ENCODE assay signal across 9 cellular contexts in the genomic region with DNA sequence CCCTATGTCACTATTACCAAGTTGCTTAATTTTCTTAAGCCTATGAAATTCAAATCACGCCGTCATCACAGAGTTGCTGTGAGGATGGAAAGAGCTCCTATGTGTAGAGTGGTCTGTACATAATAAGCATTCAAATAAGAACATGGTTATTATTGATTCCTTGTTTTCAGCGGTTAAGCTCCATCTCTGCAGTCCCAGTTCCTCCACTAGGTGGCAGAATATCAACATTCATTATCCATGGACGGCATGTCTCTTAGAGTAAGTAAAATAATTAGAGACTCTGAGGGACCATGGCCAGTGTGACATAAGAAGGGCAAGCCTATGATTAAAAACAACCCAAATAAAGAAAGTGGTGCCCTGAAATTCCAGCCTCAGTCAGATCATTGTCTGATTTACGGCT.
DNase-seq lines count a peak whose midpoint lies in the region; ATAC-seq and TF ChIP-seq lines count a peak whose summit lies in the region.
"Had no signal": no experiment of that assay in that cellular context is flagged by ENCODE, and none has a peak within 500 bp of the region (broad histone marks: within the 10 kb centered on the region; RNA-seq: fewer than 3 reads in every experiment).

No MANE protein-coding gene starts in this region.

- H3K23ac ChIP-seq in H9 (ENCODE audit: insufficient read length, low read depth, low read length) = no peak overlapping the region

- no peaks in the 10 kb centered on the region for H4K20me1 ChIP-seq in H9 (ENCODE audit: control insufficient read depth, insufficient read depth, insufficient read length)

- H3K27me3 Mint-ChIP-seq in H9 (ENCODE audit: low read depth) = peaks cover 3% of the 10 kb centered on the region
- no peaks in the 10 kb centered on the region for H3K27me3 Mint-ChIP-seq in activated T-cell treated with anti-CD3 and anti-CD28 coated beads, Interleukin-2, amount 50 U/mL, for 4 hours (ENCODE audit: low read depth)

- no peak overlapping the region for H2BK120ac ChIP-seq in H9 (ENCODE audit: low read depth, low read length, poor library complexity, severe bottlenecking)

- no peak overlapping the region for H3K4me2 ChIP-seq in H9 (ENCODE audit: insufficient read depth, insufficient read length, low read length)

- no CpG with 5 or more reads among the region's 5 CpGs for WGBS in H9 (ENCODE audit: extremely low coverage, insufficient read length, low lambda C conversion rate)

- no peak overlapping the region for H3K4me3 Mint-ChIP-seq in H9
- H3K4me3 Mint-ChIP-seq in activated T-cell treated with anti-CD3 and anti-CD28 coated beads, Interleukin-2, amount 50 U/mL, for 4 hours = no peak overlapping the region
- H3K4me3 Mint-ChIP-seq: T-cell had no signal

- H3K9me3 Mint-ChIP-seq in H9 = peaks cover 10 to 22% of the 10 kb centered on the region in 2 experiments
- no peaks in the 10 kb centered on the region for H3K9me3 Mint-ChIP-seq in activated T-cell treated with anti-CD3 and anti-CD28 coated beads, Interleukin-2, amount 50 U/mL, for 4 hours
- H3K9me3 Mint-ChIP-seq: T-cell had no signal

- H2BK15ac ChIP-seq in H9 (ENCODE audit: low read depth, low read length) = no peak overlapping the region

- H3K9me3 ChIP-seq in H9 (ENCODE audit: control insufficient read depth, low read depth, low read length) = no peaks in the 10 kb centered on the region

- no peak overlapping the region for H3K18ac ChIP-seq in H9 (ENCODE audit: insufficient read length, low read depth, low read length)

- no peak overlapping the region for H3T11ph ChIP-seq in H9 (ENCODE audit: low read length)

- H3K27ac Mint-ChIP-seq in H9 = no peak overlapping the region
- H3K27ac Mint-ChIP-seq: T-cell had no signal

- H2AFZ ChIP-seq in H9 (ENCODE audit: low read length) = peak overlapping the region; percentile 33

- H3K4me1 Mint-ChIP-seq in H9 = peaks cover 0 to 3% of the 10 kb centered on the region in 2 experiments; a peak in 3 of 4 replicates
- no peaks in the 10 kb centered on the region for H3K4me1 Mint-ChIP-seq in activated T-cell treated with anti-CD3 and anti-CD28 coated beads, Interleukin-2, amount 50 U/mL, for 4 hours (ENCODE audit: low read depth)
- H3K4me1 Mint-ChIP-seq: T-cell had no signal

- DNase-seq in DMS 273 (lab: John Stamatoyannopoulos, UW; ENCODE audit: unreplicated experiment) = peak; percentile 85
- DNase-seq in H9 = no peak
- DNase-seq in NCI-H2196 (lab: John Stamatoyannopoulos, UW; ENCODE audit: unreplicated experiment) = peak; percentile 49
- peak; percentile 6 for DNase-seq in activated T-cell treated with anti-CD3 and anti-CD28 coated beads, Interleukin-2, amount 50 U/mL, for 4 hours
- DNase-seq in head of caudate nucleus = peak in 29 of 42 donors; percentile 3 to 76 (median 35)
- DNase-seq in sciatic nerve (ENCODE audit: low spot score) = no peak
- no peak for DNase-seq in DMS79 treated with DMSO at 0.1 percent for 48 hours (lab: John Stamatoyannopoulos, UW)

- H3K9ac ChIP-seq in H9 (ENCODE audit: extremely low read depth, insufficient read length, low read length) = no peak overlapping the region

- no peak overlapping the region for H3K56ac ChIP-seq in H9 (ENCODE audit: insufficient read length, low read depth, low read length)

- no peak overlapping the region for H3K4ac ChIP-seq in H9 (ENCODE audit: low read depth, low read length)

- H2BK12ac ChIP-seq in H9 (ENCODE audit: insufficient read length, low read depth, low read length) = no peak overlapping the region

- H3K27ac ChIP-seq in H9 (ENCODE audit: insufficient read length, low read depth, low read length) = no peak overlapping the region

- H3K4me1 ChIP-seq in H9 (ENCODE audit: insufficient read depth, low read length) = no peaks in the 10 kb centered on the region

- no peak overlapping the region for H2AK5ac ChIP-seq in H9 (ENCODE audit: insufficient read length, low read length)

- no peak overlapping the region for H3K14ac ChIP-seq in H9 (ENCODE audit: insufficient read depth, low read length)

- H3K23me2 ChIP-seq in H9 (ENCODE audit: insufficient read length, low read depth, low read length, poor library complexity, severe bottlenecking) = no peaks in the 10 kb centered on the region

- no peak overlapping the region for H2BK5ac ChIP-seq in H9 (ENCODE audit: insufficient read length, low read length)

- TF ChIP-seq CTCF in H9 (conservative IDR thresholded peaks at IDR 0.05) = peak; percentile 91

- H3K36me3 Mint-ChIP-seq in H9 (ENCODE audit: insufficient read depth in 1 of 3, low read depth in 3 of 3) = peaks cover 7 to 19% (median 8%) of the 10 kb centered on the region in 3 experiments
- no peaks in the 10 kb centered on the region for H3K36me3 Mint-ChIP-seq in activated T-cell treated with anti-CD3 and anti-CD28 coated beads, Interleukin-2, amount 50 U/mL, for 4 hours (ENCODE audit: insufficient read depth)
- H3K36me3 Mint-ChIP-seq: T-cell had no signal

- no peak overlapping the region for H4K91ac ChIP-seq in H9 (ENCODE audit: insufficient read length, low read depth, low read length)

- no peak overlapping the region for H2BK20ac ChIP-seq in H9 (ENCODE audit: low read depth, low read length, poor library complexity, severe bottlenecking)

- H3K79me1 ChIP-seq in H9 (ENCODE audit: insufficient read depth, low read depth, low read length, poor library complexity, severe bottlenecking) = no peaks in the 10 kb centered on the region

- no peak for ATAC-seq in activated T-cell treated with anti-CD3 and anti-CD28 coated beads, Interleukin-2, amount 50 U/mL, for 4 hours
- ATAC-seq in sciatic nerve = peak; percentile 80
- no peak for ATAC-seq in HG03521 (IDR thresholded peaks at IDR 0.05; ENCODE audit: unreplicated experiment)
- ATAC-seq: T-cell had no signal

- no peaks in the 10 kb centered on the region for H3K79me2 ChIP-seq in H9 (ENCODE audit: insufficient read depth, low read length)

- H4K5ac ChIP-seq in H9 (ENCODE audit: insufficient read length, low read depth, low read length) = no peak overlapping the region

- intact Hi-C loops in head of caudate nucleus (cut with DNase I) (no loop called here), sciatic nerve (cut with DNase I) (no loop called here)

- H3K27me3 ChIP-seq in H9 (ENCODE audit: insufficient read depth, low read length) = no peaks in the 10 kb centered on the region

- H4K8ac ChIP-seq in H9 (replicated peaks; ENCODE audit: insufficient read length, low read depth, low read length) = no peak overlapping the region

Comparison
In these comparisons a context has a peak if more than half of its experiments do, and no peak if none do; other contexts are left out.
1. DNase-seq: peak in DMS 273 (single experiment), NCI-H2196 (single experiment), activated T-cell treated with anti-CD3 and anti-CD28 coated beads, Interleukin-2, amount 50 U/mL, for 4 hours (single experiment) and head of caudate nucleus (29 of 42); none in H9 (single experiment), sciatic nerve (single experiment) and DMS79 treated with DMSO at 0.1 percent for 48 hours (single experiment).